In the genomic region with DNA sequence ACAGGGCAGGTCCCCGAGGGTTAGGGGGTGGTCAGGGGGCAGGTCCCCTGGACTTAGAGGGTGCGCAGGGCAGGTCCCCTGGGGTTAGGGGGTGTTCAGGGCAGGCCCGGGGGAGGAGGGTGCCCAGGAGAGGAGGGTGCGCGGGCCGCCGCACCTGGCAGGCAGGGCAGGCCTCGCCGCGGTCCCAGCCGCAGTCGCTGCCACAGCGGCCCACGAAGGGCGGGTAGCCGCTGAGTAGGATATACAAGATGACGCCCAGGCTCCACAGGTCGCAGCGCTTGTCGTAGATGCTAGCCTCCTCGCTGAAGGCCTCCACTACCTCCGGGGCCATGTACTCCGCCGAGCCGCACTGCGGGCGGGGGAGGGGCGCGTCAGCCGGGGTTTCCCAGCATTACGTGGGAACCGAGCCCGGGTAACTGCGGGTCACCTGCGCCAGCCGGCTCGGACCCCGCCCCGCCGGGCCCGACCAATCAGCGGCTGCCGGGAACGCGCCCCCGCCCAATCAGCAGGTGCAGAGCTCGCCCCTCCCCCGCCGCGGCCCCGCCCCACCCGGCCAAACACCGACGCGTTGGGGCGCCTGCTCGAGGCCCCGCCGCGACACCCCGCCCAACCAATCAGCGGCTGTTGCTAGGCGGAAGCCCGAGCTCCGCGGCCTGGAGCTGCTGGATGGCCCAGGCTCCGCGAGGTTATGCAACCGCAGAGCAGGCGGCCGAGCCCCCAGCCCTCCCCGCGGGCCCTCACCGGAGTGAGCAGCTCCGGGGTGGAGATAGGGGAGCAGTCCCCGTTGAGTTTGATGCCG, we compare ENCODE assay signal across 1 cellular context.
TF ChIP-seq lines count a peak whose summit lies in the region.

No MANE protein-coding gene starts in this region.

TF ChIP-seq in K562, 482 proteins besides CTCF, POLR2A, EP300 and RAD21 (continues in another document):
- TF ChIP-seq ETV5 (CRISPR knock-in tag; IDR thresholded peaks at IDR 0.05; ENCODE audit: low read depth) (no peak), IFI16 (CRISPR knock-in tag; IDR thresholded peaks at IDR 0.05) (no peak), SUPT5H (IDR thresholded peaks at IDR 0.05) (no peak; the same call in 1 of the 2 replicates), NCOA4 (IDR thresholded peaks at IDR 0.05; ENCODE audit: partially characterized antibody) (no peak), ZZZ3 (IDR thresholded peaks at IDR 0.05) (no peak), ZSCAN32 (CRISPR knock-in tag; IDR thresholded peaks at IDR 0.05) (0 out of 2 replicates have a peak, but pooled peaks have one; percentile 4), PHB (CRISPR knock-in tag; IDR thresholded peaks at IDR 0.05) (no peak), TBL1XR1 (IDR thresholded peaks at IDR 0.05; ENCODE audit: low read length in 2 of 2) (peak; percentile 17 to 68; a peak in 2 of 4 replicates), CBX8 (IDR thresholded peaks at IDR 0.05; ENCODE audit: borderline replicate concordance, extremely low read depth, low read depth, low read length, poor library complexity, severe bottlenecking) (no peak), MECOM (CRISPR knock-in tag; IDR thresholded peaks at IDR 0.05) (no peak), ZSCAN29 (IDR thresholded peaks at IDR 0.05) (no peak), ILF3 (IDR thresholded peaks at IDR 0.05; ENCODE audit: borderline replicate concordance) (no peak), CEBPB (tag; IDR thresholded peaks at IDR 0.05) (peak; percentile 99), E2F3 (CRISPR knock-in tag; IDR thresholded peaks at IDR 0.05) (no peak), CBX5 (IDR thresholded peaks at IDR 0.05; ENCODE audit: borderline replicate concordance, low read depth) (no peak), POLR3A (IDR thresholded peaks at IDR 0.05; ENCODE audit: borderline replicate concordance, extremely low read depth, insufficient read depth, insufficient read length) (no peak), NFIX (CRISPR knock-in tag; IDR thresholded peaks at IDR 0.05; ENCODE audit: low read depth) (no peak), CHD1 (IDR thresholded peaks at IDR 0.05; ENCODE audit: low read length) (no peak), ARID1B (IDR thresholded peaks at IDR 0.05) (no peak), ZNF146 (CRISPR knock-in tag; IDR thresholded peaks at IDR 0.05; ENCODE audit: unreplicated experiment) (no peak), PYGO2 (tag; IDR thresholded peaks at IDR 0.05) (no peak), ZNF133 (CRISPR knock-in tag; IDR thresholded peaks at IDR 0.05) (no peak)
- TF ChIP-seq, protein P1, sequence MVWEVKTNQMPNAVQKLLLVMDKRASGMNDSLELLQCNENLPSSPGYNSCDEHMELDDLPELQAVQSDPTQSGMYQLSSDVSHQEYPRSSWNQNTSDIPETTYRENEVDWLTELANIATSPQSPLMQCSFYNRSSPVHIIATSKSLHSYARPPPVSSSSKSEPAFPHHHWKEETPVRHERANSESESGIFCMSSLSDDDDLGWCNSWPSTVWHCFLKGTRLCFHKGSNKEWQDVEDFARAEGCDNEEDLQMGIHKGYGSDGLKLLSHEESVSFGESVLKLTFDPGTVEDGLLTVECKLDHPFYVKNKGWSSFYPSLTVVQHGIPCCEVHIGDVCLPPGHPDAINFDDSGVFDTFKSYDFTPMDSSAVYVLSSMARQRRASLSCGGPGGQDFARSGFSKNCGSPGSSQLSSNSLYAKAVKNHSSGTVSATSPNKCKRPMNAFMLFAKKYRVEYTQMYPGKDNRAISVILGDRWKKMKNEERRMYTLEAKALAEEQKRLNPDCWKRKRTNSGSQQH (CRISPR knock-in tag; IDR thresholded peaks at IDR 0.05) = no peak
- TF ChIP-seq, protein P2, sequence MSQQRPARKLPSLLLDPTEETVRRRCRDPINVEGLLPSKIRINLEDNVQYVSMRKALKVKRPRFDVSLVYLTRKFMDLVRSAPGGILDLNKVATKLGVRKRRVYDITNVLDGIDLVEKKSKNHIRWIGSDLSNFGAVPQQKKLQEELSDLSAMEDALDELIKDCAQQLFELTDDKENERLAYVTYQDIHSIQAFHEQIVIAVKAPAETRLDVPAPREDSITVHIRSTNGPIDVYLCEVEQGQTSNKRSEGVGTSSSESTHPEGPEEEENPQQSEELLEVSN (IDR thresholded peaks at IDR 0.05; ENCODE audit: borderline replicate concordance in 1 of 2, extremely low read depth in 1 of 2, insufficient read depth in 1 of 2, insufficient read length in 1 of 2, low read depth in 1 of 2, low read length in 1 of 2, poor library complexity in 1 of 2, severe bottlenecking in 1 of 2) = peak; percentile 41 to 61
- TF ChIP-seq, protein P3, sequence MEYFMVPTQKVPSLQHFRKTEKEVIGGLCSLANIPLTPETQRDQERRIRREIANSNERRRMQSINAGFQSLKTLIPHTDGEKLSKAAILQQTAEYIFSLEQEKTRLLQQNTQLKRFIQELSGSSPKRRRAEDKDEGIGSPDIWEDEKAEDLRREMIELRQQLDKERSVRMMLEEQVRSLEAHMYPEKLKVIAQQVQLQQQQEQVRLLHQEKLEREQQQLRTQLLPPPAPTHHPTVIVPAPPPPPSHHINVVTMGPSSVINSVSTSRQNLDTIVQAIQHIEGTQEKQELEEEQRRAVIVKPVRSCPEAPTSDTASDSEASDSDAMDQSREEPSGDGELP (CRISPR knock-in tag; IDR thresholded peaks at IDR 0.05; ENCODE audit: borderline replicate concordance) = peak; percentile 65; the same call in 1 of the 2 replicates
- TF ChIP-seq, protein P4, sequence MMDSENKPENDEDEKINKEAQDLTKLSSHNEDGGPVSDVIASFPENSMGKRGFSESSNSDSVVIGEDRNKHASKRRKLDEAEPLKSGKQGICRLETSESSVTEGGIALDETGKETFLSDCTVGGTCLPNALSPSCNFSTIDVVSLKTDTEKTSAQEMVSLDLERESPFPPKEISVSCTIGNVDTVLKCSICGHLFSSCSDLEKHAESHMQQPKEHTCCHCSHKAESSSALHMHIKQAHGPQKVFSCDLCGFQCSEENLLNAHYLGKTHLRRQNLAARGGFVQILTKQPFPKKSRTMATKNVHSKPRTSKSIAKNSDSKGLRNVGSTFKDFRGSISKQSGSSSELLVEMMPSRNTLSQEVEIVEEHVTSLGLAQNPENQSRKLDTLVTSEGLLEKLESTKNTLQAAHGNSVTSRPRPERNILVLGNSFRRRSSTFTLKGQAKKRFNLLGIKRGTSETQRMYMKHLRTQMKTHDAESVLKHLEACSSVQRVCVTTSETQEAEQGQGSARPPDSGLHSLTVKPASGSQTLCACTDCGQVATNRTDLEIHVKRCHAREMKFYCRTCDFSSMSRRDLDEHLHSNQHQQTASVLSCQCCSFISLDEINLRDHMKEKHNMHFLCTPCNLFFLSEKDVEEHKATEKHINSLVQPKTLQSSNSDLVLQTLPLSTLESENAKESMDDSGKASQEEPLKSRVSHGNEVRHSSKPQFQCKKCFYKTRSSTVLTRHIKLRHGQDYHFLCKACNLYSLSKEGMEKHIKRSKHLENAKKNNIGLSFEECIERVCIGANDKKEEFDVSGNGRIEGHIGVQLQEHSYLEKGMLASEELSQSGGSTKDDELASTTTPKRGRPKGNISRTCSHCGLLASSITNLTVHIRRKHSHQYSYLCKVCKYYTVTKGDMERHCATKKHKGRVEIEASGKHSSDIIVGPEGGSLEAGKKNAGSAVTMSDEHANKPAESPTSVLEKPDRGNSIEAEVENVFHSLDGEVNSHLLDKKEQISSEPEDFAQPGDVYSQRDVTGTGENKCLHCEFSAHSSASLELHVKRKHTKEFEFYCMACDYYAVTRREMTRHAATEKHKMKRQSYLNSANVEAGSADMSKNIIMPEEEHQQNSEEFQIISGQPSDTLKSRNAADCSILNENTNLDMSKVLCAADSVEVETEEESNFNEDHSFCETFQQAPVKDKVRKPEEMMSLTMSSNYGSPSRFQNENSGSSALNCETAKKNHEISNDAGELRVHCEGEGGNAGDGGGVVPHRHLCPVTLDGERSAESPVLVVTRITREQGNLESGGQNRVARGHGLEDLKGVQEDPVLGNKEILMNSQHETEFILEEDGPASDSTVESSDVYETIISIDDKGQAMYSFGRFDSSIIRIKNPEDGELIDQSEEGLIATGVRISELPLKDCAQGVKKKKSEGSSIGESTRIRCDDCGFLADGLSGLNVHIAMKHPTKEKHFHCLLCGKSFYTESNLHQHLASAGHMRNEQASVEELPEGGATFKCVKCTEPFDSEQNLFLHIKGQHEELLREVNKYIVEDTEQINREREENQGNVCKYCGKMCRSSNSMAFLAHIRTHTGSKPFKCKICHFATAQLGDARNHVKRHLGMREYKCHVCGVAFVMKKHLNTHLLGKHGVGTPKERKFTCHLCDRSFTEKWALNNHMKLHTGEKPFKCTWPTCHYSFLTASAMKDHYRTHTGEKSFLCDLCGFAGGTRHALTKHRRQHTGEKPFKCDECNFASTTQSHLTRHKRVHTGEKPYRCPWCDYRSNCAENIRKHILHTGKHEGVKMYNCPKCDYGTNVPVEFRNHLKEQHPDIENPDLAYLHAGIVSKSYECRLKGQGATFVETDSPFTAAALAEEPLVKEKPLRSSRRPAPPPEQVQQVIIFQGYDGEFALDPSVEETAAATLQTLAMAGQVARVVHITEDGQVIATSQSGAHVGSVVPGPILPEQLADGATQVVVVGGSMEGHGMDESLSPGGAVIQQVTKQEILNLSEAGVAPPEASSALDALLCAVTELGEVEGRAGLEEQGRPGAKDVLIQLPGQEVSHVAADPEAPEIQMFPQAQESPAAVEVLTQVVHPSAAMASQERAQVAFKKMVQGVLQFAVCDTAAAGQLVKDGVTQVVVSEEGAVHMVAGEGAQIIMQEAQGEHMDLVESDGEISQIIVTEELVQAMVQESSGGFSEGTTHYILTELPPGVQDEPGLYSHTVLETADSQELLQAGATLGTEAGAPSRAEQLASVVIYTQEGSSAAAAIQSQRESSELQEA (IDR thresholded peaks at IDR 0.05; ENCODE audit: low read depth) = no peak
- TF ChIP-seq, protein P5, sequence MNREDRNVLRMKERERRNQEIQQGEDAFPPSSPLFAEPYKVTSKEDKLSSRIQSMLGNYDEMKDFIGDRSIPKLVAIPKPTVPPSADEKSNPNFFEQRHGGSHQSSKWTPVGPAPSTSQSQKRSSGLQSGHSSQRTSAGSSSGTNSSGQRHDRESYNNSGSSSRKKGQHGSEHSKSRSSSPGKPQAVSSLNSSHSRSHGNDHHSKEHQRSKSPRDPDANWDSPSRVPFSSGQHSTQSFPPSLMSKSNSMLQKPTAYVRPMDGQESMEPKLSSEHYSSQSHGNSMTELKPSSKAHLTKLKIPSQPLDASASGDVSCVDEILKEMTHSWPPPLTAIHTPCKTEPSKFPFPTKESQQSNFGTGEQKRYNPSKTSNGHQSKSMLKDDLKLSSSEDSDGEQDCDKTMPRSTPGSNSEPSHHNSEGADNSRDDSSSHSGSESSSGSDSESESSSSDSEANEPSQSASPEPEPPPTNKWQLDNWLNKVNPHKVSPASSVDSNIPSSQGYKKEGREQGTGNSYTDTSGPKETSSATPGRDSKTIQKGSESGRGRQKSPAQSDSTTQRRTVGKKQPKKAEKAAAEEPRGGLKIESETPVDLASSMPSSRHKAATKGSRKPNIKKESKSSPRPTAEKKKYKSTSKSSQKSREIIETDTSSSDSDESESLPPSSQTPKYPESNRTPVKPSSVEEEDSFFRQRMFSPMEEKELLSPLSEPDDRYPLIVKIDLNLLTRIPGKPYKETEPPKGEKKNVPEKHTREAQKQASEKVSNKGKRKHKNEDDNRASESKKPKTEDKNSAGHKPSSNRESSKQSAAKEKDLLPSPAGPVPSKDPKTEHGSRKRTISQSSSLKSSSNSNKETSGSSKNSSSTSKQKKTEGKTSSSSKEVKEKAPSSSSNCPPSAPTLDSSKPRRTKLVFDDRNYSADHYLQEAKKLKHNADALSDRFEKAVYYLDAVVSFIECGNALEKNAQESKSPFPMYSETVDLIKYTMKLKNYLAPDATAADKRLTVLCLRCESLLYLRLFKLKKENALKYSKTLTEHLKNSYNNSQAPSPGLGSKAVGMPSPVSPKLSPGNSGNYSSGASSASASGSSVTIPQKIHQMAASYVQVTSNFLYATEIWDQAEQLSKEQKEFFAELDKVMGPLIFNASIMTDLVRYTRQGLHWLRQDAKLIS (CRISPR knock-in tag; IDR thresholded peaks at IDR 0.05) = no peak
- TF ChIP-seq, protein P6, sequence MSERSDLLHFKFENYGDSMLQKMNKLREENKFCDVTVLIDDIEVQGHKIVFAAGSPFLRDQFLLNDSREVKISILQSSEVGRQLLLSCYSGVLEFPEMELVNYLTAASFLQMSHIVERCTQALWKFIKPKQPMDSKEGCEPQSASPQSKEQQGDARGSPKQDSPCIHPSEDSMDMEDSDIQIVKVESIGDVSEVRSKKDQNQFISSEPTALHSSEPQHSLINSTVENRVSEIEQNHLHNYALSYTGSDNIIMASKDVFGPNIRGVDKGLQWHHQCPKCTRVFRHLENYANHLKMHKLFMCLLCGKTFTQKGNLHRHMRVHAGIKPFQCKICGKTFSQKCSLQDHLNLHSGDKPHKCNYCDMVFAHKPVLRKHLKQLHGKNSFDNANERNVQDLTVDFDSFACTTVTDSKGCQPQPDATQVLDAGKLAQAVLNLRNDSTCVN (CRISPR knock-in tag; IDR thresholded peaks at IDR 0.05) = no peak
- TF ChIP-seq, protein P7, sequence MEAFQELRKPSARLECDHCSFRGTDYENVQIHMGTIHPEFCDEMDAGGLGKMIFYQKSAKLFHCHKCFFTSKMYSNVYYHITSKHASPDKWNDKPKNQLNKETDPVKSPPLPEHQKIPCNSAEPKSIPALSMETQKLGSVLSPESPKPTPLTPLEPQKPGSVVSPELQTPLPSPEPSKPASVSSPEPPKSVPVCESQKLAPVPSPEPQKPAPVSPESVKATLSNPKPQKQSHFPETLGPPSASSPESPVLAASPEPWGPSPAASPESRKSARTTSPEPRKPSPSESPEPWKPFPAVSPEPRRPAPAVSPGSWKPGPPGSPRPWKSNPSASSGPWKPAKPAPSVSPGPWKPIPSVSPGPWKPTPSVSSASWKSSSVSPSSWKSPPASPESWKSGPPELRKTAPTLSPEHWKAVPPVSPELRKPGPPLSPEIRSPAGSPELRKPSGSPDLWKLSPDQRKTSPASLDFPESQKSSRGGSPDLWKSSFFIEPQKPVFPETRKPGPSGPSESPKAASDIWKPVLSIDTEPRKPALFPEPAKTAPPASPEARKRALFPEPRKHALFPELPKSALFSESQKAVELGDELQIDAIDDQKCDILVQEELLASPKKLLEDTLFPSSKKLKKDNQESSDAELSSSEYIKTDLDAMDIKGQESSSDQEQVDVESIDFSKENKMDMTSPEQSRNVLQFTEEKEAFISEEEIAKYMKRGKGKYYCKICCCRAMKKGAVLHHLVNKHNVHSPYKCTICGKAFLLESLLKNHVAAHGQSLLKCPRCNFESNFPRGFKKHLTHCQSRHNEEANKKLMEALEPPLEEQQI (IDR thresholded peaks at IDR 0.05) = no peak
- TF ChIP-seq, protein P8, sequence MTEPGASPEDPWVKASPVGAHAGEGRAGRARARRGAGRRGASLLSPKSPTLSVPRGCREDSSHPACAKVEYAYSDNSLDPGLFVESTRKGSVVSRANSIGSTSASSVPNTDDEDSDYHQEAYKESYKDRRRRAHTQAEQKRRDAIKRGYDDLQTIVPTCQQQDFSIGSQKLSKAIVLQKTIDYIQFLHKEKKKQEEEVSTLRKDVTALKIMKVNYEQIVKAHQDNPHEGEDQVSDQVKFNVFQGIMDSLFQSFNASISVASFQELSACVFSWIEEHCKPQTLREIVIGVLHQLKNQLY (CRISPR knock-in tag; conservative IDR thresholded peaks at IDR 0.05) = no peak
- TF ChIP-seq, protein P9, sequence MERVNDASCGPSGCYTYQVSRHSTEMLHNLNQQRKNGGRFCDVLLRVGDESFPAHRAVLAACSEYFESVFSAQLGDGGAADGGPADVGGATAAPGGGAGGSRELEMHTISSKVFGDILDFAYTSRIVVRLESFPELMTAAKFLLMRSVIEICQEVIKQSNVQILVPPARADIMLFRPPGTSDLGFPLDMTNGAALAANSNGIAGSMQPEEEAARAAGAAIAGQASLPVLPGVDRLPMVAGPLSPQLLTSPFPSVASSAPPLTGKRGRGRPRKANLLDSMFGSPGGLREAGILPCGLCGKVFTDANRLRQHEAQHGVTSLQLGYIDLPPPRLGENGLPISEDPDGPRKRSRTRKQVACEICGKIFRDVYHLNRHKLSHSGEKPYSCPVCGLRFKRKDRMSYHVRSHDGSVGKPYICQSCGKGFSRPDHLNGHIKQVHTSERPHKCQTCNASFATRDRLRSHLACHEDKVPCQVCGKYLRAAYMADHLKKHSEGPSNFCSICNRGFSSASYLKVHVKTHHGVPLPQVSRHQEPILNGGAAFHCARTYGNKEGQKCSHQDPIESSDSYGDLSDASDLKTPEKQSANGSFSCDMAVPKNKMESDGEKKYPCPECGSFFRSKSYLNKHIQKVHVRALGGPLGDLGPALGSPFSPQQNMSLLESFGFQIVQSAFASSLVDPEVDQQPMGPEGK (CRISPR knock-in tag; IDR thresholded peaks at IDR 0.05; ENCODE audit: borderline replicate concordance) = no peak
